9 cellular contexts compared by ENCODE assay signal in genomic region chr1:200654660-200655059, GRCh38.
DNase-seq lines count a peak whose midpoint lies in the region; ATAC-seq lines count a peak whose summit lies in the region.
"Had no signal": no experiment of that assay in that cellular context is flagged by ENCODE, and none has a peak within 500 bp of the region (broad histone marks: within the 10 kb centered on the region; RNA-seq: fewer than 3 reads in every experiment).

No MANE protein-coding gene starts in this region.

- ATAC-seq in GM18907 (IDR thresholded peaks at IDR 0.05; ENCODE audit: unreplicated experiment) = peak; percentile 94
- ATAC-seq in GM21737 (IDR thresholded peaks at IDR 0.05; ENCODE audit: unreplicated experiment) = peak; percentile 93
- ATAC-seq in HG03439 (IDR thresholded peaks at IDR 0.05; ENCODE audit: unreplicated experiment) = peak; percentile 69
- peak; percentile 53 for ATAC-seq in memory B cell (ENCODE audit: low read depth)

- no peak overlapping the region for H3K4me3 Mint-ChIP-seq in memory B cell

- peaks cover 28% of the 10 kb centered on the region for H3K36me3 Mint-ChIP-seq in memory B cell

- no peaks in the 10 kb centered on the region for H3K27me3 Mint-ChIP-seq in memory B cell

- DNase-seq in memory B cell (ENCODE audit: low spot score in 2 of 2) (no peak), NCI-H1694 treated with DMSO at 0.1 percent for 48 hours (lab: John Stamatoyannopoulos, UW) (no peak), RPMI8226 (no peak)
- no peak for DNase-seq in stimulated activated CD4-positive, alpha-beta T cell treated with anti-CD3 and anti-CD28 coated beads, Interleukin-15, amount 100 ng/mL, for 24 hours
- DNase-seq: NCI-H2029 treated with DMSO at 0.1 percent for 48 hours, thyroid gland had no signal

- peak overlapping the region; percentile 5 for H3K27ac Mint-ChIP-seq in memory B cell

- H3K4me1 Mint-ChIP-seq in memory B cell = peaks cover 25% of the 10 kb centered on the region

- H3K9me3 Mint-ChIP-seq in memory B cell = no peaks in the 10 kb centered on the region
